ENCODE assay signal across 27 cellular contexts in the genomic region with DNA sequence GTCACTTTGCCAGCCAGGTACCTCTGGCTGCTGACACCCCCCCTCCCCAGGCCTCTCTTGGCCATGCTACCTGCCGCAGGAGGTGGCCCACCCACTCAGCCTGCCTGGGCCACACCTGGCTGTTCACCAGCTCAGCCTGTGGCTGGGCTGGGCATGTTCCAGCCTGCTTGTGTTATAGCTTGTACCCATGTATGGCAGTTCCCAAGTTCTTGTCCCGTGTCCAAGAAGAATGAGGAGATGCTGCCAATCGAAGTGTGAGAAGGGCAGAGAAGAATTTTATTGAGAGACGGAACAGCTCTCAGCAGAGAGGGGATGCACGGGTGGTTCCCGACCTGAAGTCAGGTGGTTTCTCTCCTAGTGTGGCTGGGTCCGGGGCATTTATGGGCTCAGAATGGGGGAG. TPM values are rescaled to one million over a fixed set of nuclear protein-coding genes. Genes with fewer than 3 reads are reported as not detected.
DNase-seq lines count a peak whose midpoint lies in the region; TF ChIP-seq lines count a peak whose summit lies in the region.
"Had no signal": no experiment of that assay in that cellular context is flagged by ENCODE, and none has a peak within 500 bp of the region (broad histone marks: within the 10 kb centered on the region; RNA-seq: fewer than 3 reads in every experiment).

No MANE protein-coding gene starts in this region.

- H2AFZ ChIP-seq in mammary epithelial cell (ENCODE audit: low read depth, low read length) = no peak overlapping the region
- H2AFZ ChIP-seq: GM23248 had no signal

- no TSS peak for BruUV-seq in mammary epithelial cell (replicated peaks; lab: Mats Ljungman, UMichigan)

- peaks cover 5% of the 10 kb centered on the region for H3K4me1 Mint-ChIP-seq in nephron progenitor cell
- H3K4me1 Mint-ChIP-seq in progenitor cell of endocrine pancreas (ENCODE audit: low read depth) = no peaks in the 10 kb centered on the region
- H3K4me1 Mint-ChIP-seq: activated CD4-positive, alpha-beta memory T cell treated with anti-CD3 and anti-CD28 coated beads, Interleukin-2, amount 10 ng/mL, durations not matched to agents 7 days and 5 days; activated naive CD8-positive, alpha-beta T cell treated with anti-CD3 and anti-CD28 coated beads, Interleukin-2, amount 50 U/mL, for 24 hours had no signal

- H3K4me3 ChIP-seq in mammary epithelial cell (replicated peaks in 1 of 3; ENCODE audit: insufficient read depth in 1 of 3, low read depth in 2 of 3, low read length in 3 of 3) (no peak overlapping the region), BE2C (ENCODE audit: low read depth, low read length) (no peak overlapping the region)
- H3K4me3 ChIP-seq: body of pancreas, GM23248, lower lobe of right lung, testis had no signal

- H3K4me3 Mint-ChIP-seq in nephron progenitor cell (no peak overlapping the region), progenitor cell of endocrine pancreas (ENCODE audit: low read depth) (no peak overlapping the region)
- H3K4me3 Mint-ChIP-seq: activated CD4-positive, alpha-beta memory T cell treated with anti-CD3 and anti-CD28 coated beads, Interleukin-2, amount 10 ng/mL, durations not matched to agents 7 days and 5 days; activated naive CD8-positive, alpha-beta T cell treated with anti-CD3 and anti-CD28 coated beads, Interleukin-2, amount 50 U/mL, for 24 hours; HFFc6; T-helper 17 cell had no signal

- no peak for TF ChIP-seq CTCF in mammary epithelial cell (conservative IDR thresholded peaks at IDR 0.05 in 1 of 2, IDR thresholded peaks at IDR 0.05 in 1 of 2; ENCODE audit: extremely low read depth in 1 of 2, insufficient read depth in 1 of 2, low read depth in 1 of 2, low read length in 2 of 2)
- TF ChIP-seq CTCF in nephron progenitor cell (IDR thresholded peaks at IDR 0.05) = no peak
- no peak for TF ChIP-seq CTCF in progenitor cell of endocrine pancreas (IDR thresholded peaks at IDR 0.05; ENCODE audit: unreplicated experiment)
- no peak for TF ChIP-seq CTCF in BE2C (IDR thresholded peaks at IDR 0.05; ENCODE audit: low read depth, low read length)

- 3% methylated on average over 5 of the region's 7 CpGs for WGBS in mammary epithelial cell (ENCODE audit: low coverage, missing lambda C conversion rate)

- H3K27me3 ChIP-seq in mammary epithelial cell (ENCODE audit: insufficient read depth, low read length) = no peaks in the 10 kb centered on the region
- no peaks in the 10 kb centered on the region for H3K27me3 ChIP-seq in BE2C
- H3K27me3 ChIP-seq: body of pancreas, testis had no signal

- peak overlapping the region; percentile 27 for H3K27ac Mint-ChIP-seq in nephron progenitor cell
- no peak overlapping the region for H3K27ac Mint-ChIP-seq in progenitor cell of endocrine pancreas
- H3K27ac Mint-ChIP-seq: activated CD4-positive, alpha-beta memory T cell treated with anti-CD3 and anti-CD28 coated beads, Interleukin-2, amount 10 ng/mL, durations not matched to agents 7 days and 5 days; activated naive CD8-positive, alpha-beta T cell treated with anti-CD3 and anti-CD28 coated beads, Interleukin-2, amount 50 U/mL, for 24 hours; HFFc6; nephron; T-helper 17 cell had no signal

- no peak overlapping the region for H3K9ac ChIP-seq in mammary epithelial cell (ENCODE audit: insufficient read depth, low read length)
- H3K9ac ChIP-seq: GM23248 had no signal

- peaks cover 4% of the 10 kb centered on the region for H3K9me3 ChIP-seq in mammary epithelial cell (replicated peaks; ENCODE audit: insufficient read depth, low read length)
- H3K9me3 ChIP-seq in BE2C = no peaks in the 10 kb centered on the region
- H3K9me3 ChIP-seq: lower lobe of right lung, testis had no signal

- intact Hi-C loops in mammary epithelial cell (cut with micrococcal nuclease) = no loop called here

- H3K79me2 ChIP-seq in mammary epithelial cell (ENCODE audit: insufficient read depth, low read length) = peaks cover under 1% of the 10 kb centered on the region

- H3K27me3 Mint-ChIP-seq in nephron progenitor cell (ENCODE audit: low read depth, poor library complexity) = peaks cover 29% of the 10 kb centered on the region
- peaks cover 34% of the 10 kb centered on the region for H3K27me3 Mint-ChIP-seq in progenitor cell of endocrine pancreas

- H3K4me1 ChIP-seq in mammary epithelial cell (ENCODE audit: insufficient read depth, low read length) (peaks cover 8% of the 10 kb centered on the region), BE2C (no peaks in the 10 kb centered on the region)

- peaks cover 12% of the 10 kb centered on the region for H3K9me3 Mint-ChIP-seq in nephron progenitor cell
- peaks cover 4% of the 10 kb centered on the region for H3K9me3 Mint-ChIP-seq in progenitor cell of endocrine pancreas (ENCODE audit: low read depth)

- dilution Hi-C loops in mammary epithelial cell (cut with HindIII; ENCODE audit: low sequenced_read_pairs) = no loop called here

- in situ Hi-C loops in mammary epithelial cell (cut with MboI; ENCODE audit: low sequenced_read_pairs in 2 of 2) = no loop called here

- H3K36me3 ChIP-seq in mammary epithelial cell (ENCODE audit: insufficient read depth, low read length) (no peaks in the 10 kb centered on the region), BE2C (no peaks in the 10 kb centered on the region)
- H3K36me3 ChIP-seq: lower lobe of right lung had no signal

- CTCF ChIA-PET in mammary epithelial cell (lab: Charles Lee; ENCODE audit: low non-redundant PET) = no interaction called here

- H4K20me1 ChIP-seq in mammary epithelial cell (ENCODE audit: insufficient read depth, low read length) = no peaks in the 10 kb centered on the region

- peak; percentile 16 for DNase-seq in H4 (ENCODE audit: low spot score)
- DNase-seq in LHCN-M2 (ENCODE audit: low read depth) = peak; percentile 17
- DNase-seq in mammary epithelial cell = peak; percentile 54
- DNase-seq in nephron progenitor cell = no peak
- no peak for DNase-seq in MV-4-11 (lab: John Stamatoyannopoulos, UW)
- no peak for DNase-seq in progenitor cell of endocrine pancreas (ENCODE audit: low spot score, unreplicated experiment)
- no peak for DNase-seq in A172 (ENCODE audit: low spot score)
- DNase-seq in BE2C = no peak
- DNase-seq: activated CD4-positive, alpha-beta memory T cell treated with anti-CD3 and anti-CD28 coated beads, Interleukin-2, amount 10 ng/mL, durations not matched to agents 7 days and 5 days; activated gamma-delta T cell; activated naive CD8-positive, alpha-beta T cell treated with anti-CD3 and anti-CD28 coated beads, Interleukin-2, amount 50 U/mL, for 24 hours; body of pancreas; CD4-positive, CD25-positive, alpha-beta regulatory T cell; GM23248; HFFc6; Karpas-422; kidney glomerular epithelial cell; lower lobe of right lung; NCI-H1048; NCI-H187; NCI-H345; stimulated activated naive CD4-positive, alpha-beta T cell treated with Interleukin-2 at 50 U/mL for 16 hours; T-helper 17 cell; testis had no signal

- no peak overlapping the region for H3K4me2 ChIP-seq in mammary epithelial cell (ENCODE audit: insufficient read depth, low read depth, low read length)

- H3K27ac ChIP-seq in mammary epithelial cell (ENCODE audit: insufficient read depth, low read depth, low read length) = no peak overlapping the region
- H3K27ac ChIP-seq: body of pancreas, epithelial cell of prostate, GM23248, HL-60, lower lobe of right lung, testis had no signal

- H3K36me3 Mint-ChIP-seq in nephron progenitor cell (ENCODE audit: low read depth) (no peaks in the 10 kb centered on the region), progenitor cell of endocrine pancreas (ENCODE audit: insufficient read depth) (no peaks in the 10 kb centered on the region)
- H3K36me3 Mint-ChIP-seq: CD4-positive, CD25-positive, alpha-beta regulatory T cell had no signal

RNA-seq across cellular contexts. Expression of gene MMEL1, which starts 3.9 kb away (rescaled TPM):
- not detected in 2 replicates for total RNA-seq in H4 (2014; rRNA removed; shearing (Covaris generic))
- total RNA-seq in LHCN-M2 (2014; rRNA removed) (not detected in 2 replicates), mammary epithelial cell (not detected), progenitor cell of endocrine pancreas (0.64 and 0.93 TPM in 2 replicates)
- polyA plus RNA-seq in LHCN-M2 (2012) = not detected
- not detected for polyA plus RNA-seq in mammary epithelial cell
- not detected for polyA minus RNA-seq in mammary epithelial cell
- total RNA-seq in A172 (2014; rRNA removed; shearing (Covaris generic)) = not detected in 2 replicates
- polyA plus RNA-seq in BE2C (2012; ENCODE audit: insufficient read depth, insufficient read length, low read depth) = 32.7 TPM
- total RNA-seq: body of pancreas, GM23248, HFFc6 had no signal
- polyA plus RNA-seq: GM23248 had no signal

RNA-seq across cellular contexts. Expression of gene PRXL2B, which starts 50.2 kb away (rescaled TPM):
- total RNA-seq in H4 (2014; rRNA removed; shearing (Covaris generic)) = 18.8 and 29.0 TPM in 2 replicates
- total RNA-seq in LHCN-M2 (2014; rRNA removed) (39.6 and 40.7 TPM in 2 replicates), mammary epithelial cell (10 to 100 TPM; 15.7 to 29.1 TPM), progenitor cell of endocrine pancreas (32.0 and 36.4 TPM in 2 replicates)
- polyA plus RNA-seq in LHCN-M2 (2012) = 31.1 TPM
- polyA plus RNA-seq in mammary epithelial cell = 26.3 TPM
- 3.5 TPM for polyA minus RNA-seq in mammary epithelial cell
- total RNA-seq in A172 (2014; rRNA removed; shearing (Covaris generic)) = 23.1 and 27.9 TPM in 2 replicates
- 128 TPM for polyA plus RNA-seq in BE2C (2012; ENCODE audit: insufficient read depth, insufficient read length, low read depth)

Comparison
In these comparisons a context has a peak if more than half of its experiments do, and no peak if none do; other contexts are left out.
1. DNase-seq: peak in H4 (single experiment), LHCN-M2 (single experiment) and mammary epithelial cell (single experiment); none in nephron progenitor cell (single experiment), MV-4-11 (single experiment), progenitor cell of endocrine pancreas (single experiment), A172 (single experiment) and BE2C (single experiment).